In the genomic region with DNA sequence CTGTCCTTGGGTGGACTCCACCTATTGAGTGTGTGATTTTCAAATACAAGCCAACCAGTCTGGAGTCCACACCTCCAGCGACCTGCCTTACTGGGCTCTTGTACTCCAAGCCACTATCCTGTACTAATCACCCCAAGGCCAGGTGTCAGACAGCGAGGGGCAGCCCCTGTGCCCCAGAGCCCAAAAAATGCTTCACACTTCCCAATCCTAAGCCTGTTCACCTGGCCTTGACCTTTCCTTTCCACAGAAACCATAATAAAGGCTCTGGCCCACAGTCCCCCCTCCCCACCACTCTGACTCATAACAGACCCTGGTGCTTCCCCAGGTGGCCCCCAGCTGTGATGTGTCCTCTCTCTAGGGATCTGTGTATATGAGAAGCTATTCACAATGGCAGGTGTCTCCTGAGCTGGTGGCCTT, we compare ENCODE assay signal across 13 cellular contexts. TPM values are rescaled to one million over a fixed set of nuclear protein-coding genes. Genes with fewer than 3 reads are reported as not detected.
DNase-seq lines count a peak whose midpoint lies in the region; ATAC-seq and TF ChIP-seq lines count a peak whose summit lies in the region.
"Had no signal": no experiment of that assay in that cellular context is flagged by ENCODE, and none has a peak within 500 bp of the region (broad histone marks: within the 10 kb centered on the region; RNA-seq: fewer than 3 reads in every experiment).

No MANE protein-coding gene starts in this region.

- no peaks in the 10 kb centered on the region for H3K36me3 Mint-ChIP-seq in activated CD8-positive, alpha-beta T cell treated with anti-CD3 and anti-CD28 coated beads for 36 hours (ENCODE audit: low read depth)
- no peaks in the 10 kb centered on the region for H3K36me3 Mint-ChIP-seq in activated CD8-positive, alpha-beta T cell treated with anti-CD3 and anti-CD28 coated beads, Interleukin-2, amount 10 ng/mL, durations not matched to agents 7 days and 5 days (ENCODE audit: low read depth)
- no peaks in the 10 kb centered on the region for H3K36me3 Mint-ChIP-seq in stimulated activated effector memory CD8-positive, alpha-beta T cell treated with anti-CD3 and anti-CD28 coated beads, Interleukin-12 subunit alpha, Interleukin-12 subunit beta, amount 100 ng/mL, for 72 hours

- H3K27ac Mint-ChIP-seq in activated CD8-positive, alpha-beta T cell treated with anti-CD3 and anti-CD28 coated beads for 36 hours, result no peak overlapping the region
- no peak overlapping the region for H3K27ac Mint-ChIP-seq in activated CD8-positive, alpha-beta T cell treated with anti-CD3 and anti-CD28 coated beads, Interleukin-2, amount 10 ng/mL, durations not matched to agents 7 days and 5 days
- no peak overlapping the region for H3K27ac Mint-ChIP-seq in stimulated activated effector memory CD8-positive, alpha-beta T cell treated with anti-CD3 and anti-CD28 coated beads, Interleukin-12 subunit alpha, Interleukin-12 subunit beta, amount 100 ng/mL, for 72 hours

- POLR2A ChIA-PET in activated CD8-positive, alpha-beta T cell treated with anti-CD3 and anti-CD28 coated beads for 36 hours (lab: Charles Lee), result no interaction called here
- POLR2A ChIA-PET in activated CD8-positive, alpha-beta T cell treated with anti-CD3 and anti-CD28 coated beads, Interleukin-2, amount 10 ng/mL, durations not matched to agents 7 days and 5 days (lab: Charles Lee), result no interaction called here

- H3K9me3 Mint-ChIP-seq in activated CD8-positive, alpha-beta T cell treated with anti-CD3 and anti-CD28 coated beads for 36 hours, result peaks cover 5% of the 10 kb centered on the region
- H3K9me3 Mint-ChIP-seq in activated CD8-positive, alpha-beta T cell treated with anti-CD3 and anti-CD28 coated beads, Interleukin-2, amount 10 ng/mL, durations not matched to agents 7 days and 5 days (ENCODE audit: insufficient read depth), result peaks cover 4% of the 10 kb centered on the region
- peaks cover 6% of the 10 kb centered on the region for H3K9me3 Mint-ChIP-seq in stimulated activated effector memory CD8-positive, alpha-beta T cell treated with anti-CD3 and anti-CD28 coated beads, Interleukin-12 subunit alpha, Interleukin-12 subunit beta, amount 100 ng/mL, for 72 hours

- peak; percentile 83 for ATAC-seq in activated CD8-positive, alpha-beta T cell treated with anti-CD3 and anti-CD28 coated beads for 36 hours
- ATAC-seq in activated CD8-positive, alpha-beta T cell treated with anti-CD3 and anti-CD28 coated beads, Interleukin-2, amount 10 ng/mL, durations not matched to agents 7 days and 5 days, result no peak
- ATAC-seq in GM21717 (IDR thresholded peaks at IDR 0.05; ENCODE audit: unreplicated experiment) (peak; percentile 54), HG03558 (IDR thresholded peaks at IDR 0.05; ENCODE audit: extremely low read depth, unreplicated experiment) (peak; percentile 52)
- peak; percentile 76 for ATAC-seq in stimulated activated effector memory CD8-positive, alpha-beta T cell treated with anti-CD3 and anti-CD28 coated beads, Interleukin-12 subunit alpha, Interleukin-12 subunit beta, amount 100 ng/mL, for 72 hours

- CTCF ChIA-PET in activated CD8-positive, alpha-beta T cell treated with anti-CD3 and anti-CD28 coated beads for 36 hours (lab: Charles Lee), result interaction anchor here (2.4 kb wide), 1 partner anchor 63 kb away, joined by 10 read pairs; a partner anchor contains a TSS
- CTCF ChIA-PET in activated CD8-positive, alpha-beta T cell treated with anti-CD3 and anti-CD28 coated beads, Interleukin-2, amount 10 ng/mL, durations not matched to agents 7 days and 5 days (lab: Charles Lee), result interaction anchor here (1.2 kb wide), 1 partner anchor 62 kb away, joined by 4 read pairs; a partner anchor contains a TSS

- peaks cover 13% of the 10 kb centered on the region for H3K4me1 Mint-ChIP-seq in activated CD8-positive, alpha-beta T cell treated with anti-CD3 and anti-CD28 coated beads for 36 hours (ENCODE audit: low read depth)
- H3K4me1 Mint-ChIP-seq in activated CD8-positive, alpha-beta T cell treated with anti-CD3 and anti-CD28 coated beads, Interleukin-2, amount 10 ng/mL, durations not matched to agents 7 days and 5 days (ENCODE audit: low read depth), result no peaks in the 10 kb centered on the region
- peaks cover 6% of the 10 kb centered on the region for H3K4me1 Mint-ChIP-seq in stimulated activated effector memory CD8-positive, alpha-beta T cell treated with anti-CD3 and anti-CD28 coated beads, Interleukin-12 subunit alpha, Interleukin-12 subunit beta, amount 100 ng/mL, for 72 hours

- peaks cover 29% of the 10 kb centered on the region for H3K27me3 Mint-ChIP-seq in activated CD8-positive, alpha-beta T cell treated with anti-CD3 and anti-CD28 coated beads for 36 hours
- H3K27me3 Mint-ChIP-seq in activated CD8-positive, alpha-beta T cell treated with anti-CD3 and anti-CD28 coated beads, Interleukin-2, amount 10 ng/mL, durations not matched to agents 7 days and 5 days (ENCODE audit: low read depth), result peaks cover 11% of the 10 kb centered on the region

- intact Hi-C loops in activated CD8-positive, alpha-beta T cell treated with anti-CD3 and anti-CD28 coated beads for 36 hours (cut with micrococcal nuclease), result loop anchor here (10.0 kb wide), 1 partner anchor 51 kb away; no protein-coding TSS in a partner anchor

- no peak for TF ChIP-seq CTCF in activated CD8-positive, alpha-beta T cell treated with anti-CD3 and anti-CD28 coated beads for 36 hours (IDR thresholded peaks at IDR 0.05)

- DNase-seq in activated CD8-positive, alpha-beta T cell treated with anti-CD3 and anti-CD28 coated beads for 36 hours, result peak; percentile 54
- no peak for DNase-seq in activated CD8-positive, alpha-beta T cell treated with anti-CD3 and anti-CD28 coated beads, Interleukin-2, amount 10 ng/mL, durations not matched to agents 7 days and 5 days
- DNase-seq in stimulated activated effector memory CD8-positive, alpha-beta T cell treated with anti-CD3 and anti-CD28 coated beads, Interleukin-12 subunit alpha, Interleukin-12 subunit beta, amount 100 ng/mL, for 72 hours (ENCODE audit: low spot score in 2 of 2), result no peak
- no peak for DNase-seq in NOMO-1 treated with dmso at 0.1 percent for 144 hours (lab: John Stamatoyannopoulos, UW; ENCODE audit: unreplicated experiment)
- DNase-seq in HT-29 (ENCODE audit: low spot score), result no peak
- no peak for DNase-seq in GM03348 (ENCODE audit: low spot score)
- DNase-seq: activated gamma-delta T cell treated with Interleukin-2 at 50 U/mL for 16 hours, DND-41, NCI-H446 treated with DMSO at 0.1 percent for 48 hours, SHP77 treated with DMSO at 0.1 percent for 48 hours had no signal

- no peak overlapping the region for H3K4me3 Mint-ChIP-seq in activated CD8-positive, alpha-beta T cell treated with anti-CD3 and anti-CD28 coated beads for 36 hours
- H3K4me3 Mint-ChIP-seq in activated CD8-positive, alpha-beta T cell treated with anti-CD3 and anti-CD28 coated beads, Interleukin-2, amount 10 ng/mL, durations not matched to agents 7 days and 5 days, result no peak overlapping the region
- no peak overlapping the region for H3K4me3 Mint-ChIP-seq in stimulated activated effector memory CD8-positive, alpha-beta T cell treated with anti-CD3 and anti-CD28 coated beads, Interleukin-12 subunit alpha, Interleukin-12 subunit beta, amount 100 ng/mL, for 72 hours

RNA-seq across cellular contexts. Expression of a gene that starts 3.9 kb away (rescaled TPM):
- not detected for total RNA-seq in activated CD8-positive, alpha-beta T cell treated with anti-CD3 and anti-CD28 coated beads for 36 hours
- not detected for total RNA-seq in activated CD8-positive, alpha-beta T cell treated with anti-CD3 and anti-CD28 coated beads, Interleukin-2, amount 10 ng/mL, durations not matched to agents 7 days and 5 days
- total RNA-seq in HT-29 (2014; rRNA removed; shearing (Covaris generic)), result not detected in 2 replicates

RNA-seq across cellular contexts. Expression of a gene that starts 11.5 kb away (rescaled TPM):
- not detected for total RNA-seq in activated CD8-positive, alpha-beta T cell treated with anti-CD3 and anti-CD28 coated beads for 36 hours
- total RNA-seq in activated CD8-positive, alpha-beta T cell treated with anti-CD3 and anti-CD28 coated beads, Interleukin-2, amount 10 ng/mL, durations not matched to agents 7 days and 5 days, result not detected
- not detected in 2 replicates for total RNA-seq in HT-29 (2014; rRNA removed; shearing (Covaris generic))

RNA-seq across cellular contexts. Expression of a gene that starts 19.6 kb away (rescaled TPM):
- not detected for total RNA-seq in activated CD8-positive, alpha-beta T cell treated with anti-CD3 and anti-CD28 coated beads for 36 hours
- not detected for total RNA-seq in activated CD8-positive, alpha-beta T cell treated with anti-CD3 and anti-CD28 coated beads, Interleukin-2, amount 10 ng/mL, durations not matched to agents 7 days and 5 days
- not detected in 2 replicates for total RNA-seq in HT-29 (2014; rRNA removed; shearing (Covaris generic))
- total RNA-seq: skeletal muscle tissue had no signal

RNA-seq across cellular contexts. Expression of a gene that starts 41.5 kb away (rescaled TPM):
- 1 to 10 TPM; 3.0 to 3.7 TPM for total RNA-seq in activated CD8-positive, alpha-beta T cell treated with anti-CD3 and anti-CD28 coated beads for 36 hours
- total RNA-seq in activated CD8-positive, alpha-beta T cell treated with anti-CD3 and anti-CD28 coated beads, Interleukin-2, amount 10 ng/mL, durations not matched to agents 7 days and 5 days, result under 1 TPM; 0.29 to 0.31 TPM
- not detected in 2 replicates for total RNA-seq in HT-29 (2014; rRNA removed; shearing (Covaris generic))
